In the genomic region with DNA sequence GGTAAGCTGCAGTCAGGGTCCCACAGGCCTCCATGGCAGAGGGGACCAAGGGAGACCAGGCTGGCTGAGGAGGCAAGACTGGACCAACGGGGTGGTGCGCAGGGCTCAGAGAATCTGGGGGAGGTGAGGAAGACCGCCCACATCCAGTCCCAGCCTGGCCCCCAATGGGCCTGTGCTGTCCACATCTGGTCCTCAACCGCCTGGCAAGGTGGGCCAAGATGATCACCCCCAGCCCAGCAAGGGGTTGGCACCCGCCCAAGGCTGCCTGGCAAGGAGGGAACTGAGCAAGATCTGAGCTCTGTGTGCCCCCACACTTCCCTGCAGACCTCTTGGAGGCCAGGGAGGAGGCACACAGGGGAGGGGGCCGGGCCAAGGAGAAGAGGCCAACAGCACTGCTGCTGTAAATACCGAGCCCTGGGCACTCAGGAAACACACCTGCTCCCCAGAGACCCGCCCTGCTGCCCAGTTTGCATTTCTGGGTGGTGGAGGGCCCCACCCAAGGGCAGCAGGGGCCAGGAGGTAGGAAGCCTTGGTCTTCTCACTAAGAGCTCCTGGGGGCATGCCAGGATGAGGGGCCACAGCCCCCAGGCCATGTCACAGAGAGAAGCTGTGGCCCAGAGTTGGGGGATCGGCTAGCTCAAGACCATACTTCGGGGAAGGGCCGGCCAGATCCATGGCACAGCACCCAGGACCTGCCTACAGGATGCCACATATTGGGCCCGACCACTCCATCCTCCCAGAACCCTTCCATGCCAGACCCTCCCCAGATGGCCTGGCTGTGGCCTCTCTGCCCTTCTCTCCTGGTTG, we compare ENCODE assay signal across 21 cellular contexts.
A peak's percentile ranks its signal among the peaks of the same experiment; 100 is the strongest.
DNase-seq lines count a peak whose midpoint lies in the region; ATAC-seq and FAIRE-seq lines count a peak whose summit lies in the region.
"Had no signal": no experiment of that assay in that cellular context is flagged by ENCODE, and none has a peak within 500 bp of the region (broad histone marks: within the 10 kb centered on the region; RNA-seq: fewer than 3 reads in every experiment).

No MANE protein-coding gene starts in this region.

- H3K4me1 ChIP-seq in duodenal mucosa (ENCODE audit: control insufficient read depth in 1 of 2, insufficient read depth in 2 of 2, low read length in 2 of 2) = peaks cover 76 to 92% of the 10 kb centered on the region in 2 donors
- peaks cover 98% of the 10 kb centered on the region for H3K4me1 ChIP-seq in mucosa of stomach (ENCODE audit: control insufficient read depth, insufficient read depth, low read length)
- H3K4me1 ChIP-seq in aorta (ENCODE audit: control insufficient read depth in 1 of 2, insufficient read depth in 2 of 2, low read length in 2 of 2) = no peaks in the 10 kb centered on the region

- no peak for ATAC-seq in activated T-cell treated with anti-CD3 and anti-CD28 coated beads, Interleukin-2, amount 50 U/mL, for 4 hours
- ATAC-seq in aorta (ENCODE audit: low FRiP score) = no peak

- H3K36me3 ChIP-seq in duodenal mucosa (ENCODE audit: control insufficient read depth in 1 of 2, insufficient read depth in 2 of 2, low read length in 2 of 2) (peaks cover 14 to 16% of the 10 kb centered on the region in 2 donors), mucosa of stomach (ENCODE audit: control insufficient read depth, insufficient read depth, low read length) (peaks cover 10% of the 10 kb centered on the region), aorta (ENCODE audit: control insufficient read depth in 1 of 2, insufficient read depth in 2 of 2, low read length in 1 of 2) (no peaks in the 10 kb centered on the region)
- H3K36me3 ChIP-seq: prostate gland had no signal

- H3K27ac Mint-ChIP-seq in activated T-cell treated with anti-CD3 and anti-CD28 coated beads, Interleukin-2, amount 50 U/mL, for 24 hours = peak overlapping the region; percentile 50

- no peaks in the 10 kb centered on the region for H3K9me3 Mint-ChIP-seq in activated T-cell treated with anti-CD3 and anti-CD28 coated beads, Interleukin-2, amount 50 U/mL, for 24 hours
- no peaks in the 10 kb centered on the region for H3K9me3 Mint-ChIP-seq in activated T-cell treated with anti-CD3 and anti-CD28 coated beads, Interleukin-2, amount 50 U/mL, for 4 hours
- H3K9me3 Mint-ChIP-seq: brain had no signal

- no peaks in the 10 kb centered on the region for H3K27me3 Mint-ChIP-seq in activated T-cell treated with anti-CD3 and anti-CD28 coated beads, Interleukin-2, amount 50 U/mL, for 24 hours
- no peaks in the 10 kb centered on the region for H3K27me3 Mint-ChIP-seq in activated T-cell treated with anti-CD3 and anti-CD28 coated beads, Interleukin-2, amount 50 U/mL, for 4 hours (ENCODE audit: low read depth)
- H3K27me3 Mint-ChIP-seq: brain had no signal

- no peak overlapping the region for H3K4me3 Mint-ChIP-seq in activated T-cell treated with anti-CD3 and anti-CD28 coated beads, Interleukin-2, amount 50 U/mL, for 24 hours
- no peak overlapping the region for H3K4me3 Mint-ChIP-seq in activated T-cell treated with anti-CD3 and anti-CD28 coated beads, Interleukin-2, amount 50 U/mL, for 4 hours
- H3K4me3 Mint-ChIP-seq: brain had no signal

- H3K9me3 ChIP-seq in duodenal mucosa (ENCODE audit: control insufficient read depth in 1 of 2, low read length in 2 of 2) = no peaks in the 10 kb centered on the region
- no peaks in the 10 kb centered on the region for H3K9me3 ChIP-seq in mucosa of stomach (ENCODE audit: control insufficient read depth, low read length)
- no peaks in the 10 kb centered on the region for H3K9me3 ChIP-seq in aorta (ENCODE audit: control insufficient read depth, low read length)
- H3K9me3 ChIP-seq: prostate gland had no signal

- peaks cover 7% of the 10 kb centered on the region for H3K36me3 Mint-ChIP-seq in activated T-cell treated with anti-CD3 and anti-CD28 coated beads, Interleukin-2, amount 50 U/mL, for 24 hours (ENCODE audit: low read depth)
- peaks cover 4% of the 10 kb centered on the region for H3K36me3 Mint-ChIP-seq in activated T-cell treated with anti-CD3 and anti-CD28 coated beads, Interleukin-2, amount 50 U/mL, for 4 hours (ENCODE audit: insufficient read depth)

- H3K27me3 ChIP-seq in duodenal mucosa (ENCODE audit: control insufficient read depth in 1 of 2, insufficient read depth in 2 of 2, low read length in 2 of 2) (no peaks in the 10 kb centered on the region), mucosa of stomach (ENCODE audit: control insufficient read depth, insufficient read depth, low read length) (no peaks in the 10 kb centered on the region), aorta (ENCODE audit: control insufficient read depth in 1 of 2, insufficient read depth in 2 of 2, low read length in 1 of 2) (no peaks in the 10 kb centered on the region)

- H3K9ac ChIP-seq in duodenal mucosa (ENCODE audit: low read depth in 1 of 2, low read length in 2 of 2) (peak overlapping the region; percentile 15 to 19), mucosa of stomach (ENCODE audit: low read length) (peak overlapping the region; percentile 65)

- intact Hi-C loops in aorta (cut with DNase I) = no loop called here

- WGBS in aorta, 2 donors = 92 to 97% methylated on average over 12 of the region's 12 CpGs

- DNase-seq in activated T-cell treated with anti-CD3 and anti-CD28 coated beads, Interleukin-2, amount 50 U/mL, for 24 hours = no peak
- no peak for DNase-seq in activated T-cell treated with anti-CD3 and anti-CD28 coated beads, Interleukin-2, amount 50 U/mL, for 4 hours
- DNase-seq in aorta (no peak), frontal cortex (ENCODE audit: low spot score in 2 of 2) (no peak), kidney glomerular epithelial cell (lab: John Stamatoyannopoulos, UW) (no peak)
- DNase-seq: activated CD4-positive, alpha-beta T cell treated with anti-CD3 and anti-CD28 coated beads, Interleukin-2, amount 50 U/mL, for 48 hours; COR-L47; H7; hippocampal formation; NCI-H2081; NCI-H774; stimulated activated CD4-positive, alpha-beta T cell treated with anti-CD3 and anti-CD28 coated beads, Interleukin-4, amount 100 ng/mL, for 24 hours; stimulated activated naive CD4-positive, alpha-beta T cell; T-helper 9 cell had no signal

- peaks cover 11% of the 10 kb centered on the region for H3K4me1 Mint-ChIP-seq in activated T-cell treated with anti-CD3 and anti-CD28 coated beads, Interleukin-2, amount 50 U/mL, for 24 hours (ENCODE audit: low read depth)
- H3K4me1 Mint-ChIP-seq in activated T-cell treated with anti-CD3 and anti-CD28 coated beads, Interleukin-2, amount 50 U/mL, for 4 hours (ENCODE audit: low read depth) = peaks cover 5% of the 10 kb centered on the region

- H3K4me3 ChIP-seq in duodenal mucosa (ENCODE audit: low read depth in 1 of 2, low read length in 2 of 2) (no peak overlapping the region), mucosa of stomach (ENCODE audit: low read length) (no peak overlapping the region), aorta (ENCODE audit: low read length in 2 of 2) (no peak overlapping the region)
- H3K4me3 ChIP-seq: prostate gland had no signal

- no peak for FAIRE-seq in frontal cortex (lab: Jason Lieb, UNC)

- H3K27ac ChIP-seq in duodenal mucosa (ENCODE audit: low read depth, low read length) (peak overlapping the region; percentile 75), temporal lobe (ENCODE audit: low read depth, low read length) (peak overlapping the region; percentile 100), aorta (ENCODE audit: low read depth in 1 of 2, low read length in 2 of 2) (no peak overlapping the region)
- H3K27ac ChIP-seq: 22Rv1, HL-60, prostate gland had no signal

Comparison
In these comparisons a context has a peak if more than half of its experiments do, and no peak if none do; other contexts are left out.
1. H3K27ac ChIP-seq: peak in duodenal mucosa (single experiment) and temporal lobe (single experiment); none in aorta (0 of 2).